In the genomic region with DNA sequence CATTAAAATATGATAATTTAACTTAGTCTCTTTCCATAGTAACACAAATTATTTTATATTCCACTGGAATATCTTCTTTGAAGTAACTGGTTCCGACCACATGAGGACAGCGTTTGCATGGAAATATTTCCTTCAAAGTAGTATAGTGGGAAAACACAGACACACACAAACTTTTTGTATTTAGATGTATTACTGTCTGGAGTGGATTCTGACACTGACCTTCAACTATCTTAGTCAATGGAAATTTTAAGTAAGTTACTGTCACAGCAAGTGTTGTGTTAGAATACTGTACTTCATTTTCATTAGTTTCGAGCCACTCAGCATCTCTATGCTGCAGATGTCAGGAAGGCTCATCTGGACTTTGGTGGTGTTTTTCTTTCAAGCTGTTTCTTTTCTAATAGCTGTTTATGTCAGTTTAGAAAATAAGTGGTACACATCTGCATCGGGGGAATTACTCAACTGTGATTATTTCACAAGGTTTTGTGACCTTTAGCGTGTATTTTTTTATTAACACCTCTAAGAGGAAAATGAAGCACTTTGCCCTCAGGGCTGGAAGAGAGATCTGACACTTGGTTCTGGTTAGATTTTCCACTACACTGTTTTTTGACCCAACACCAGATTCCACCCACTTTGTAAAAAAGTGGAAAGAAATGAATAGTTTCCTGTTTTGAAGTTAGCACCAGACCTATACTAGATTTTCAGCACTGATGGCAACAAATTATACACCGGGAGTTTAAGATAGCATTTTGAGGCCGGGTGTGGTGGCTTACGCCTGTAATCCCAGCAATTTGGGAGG, we compare ENCODE assay signal across 10 cellular contexts. TPM values are rescaled to one million over a fixed set of nuclear protein-coding genes. Genes with fewer than 3 reads are reported as not detected.
A peak's percentile ranks its signal among the peaks of the same experiment; 100 is the strongest.
DNase-seq lines count a peak whose midpoint lies in the region; FAIRE-seq and TF ChIP-seq lines count a peak whose summit lies in the region.
"Had no signal": no experiment of that assay in that cellular context is flagged by ENCODE, and none has a peak within 500 bp of the region (broad histone marks: within the 10 kb centered on the region; RNA-seq: fewer than 3 reads in every experiment).

No MANE protein-coding gene starts in this region.

- peak; percentile 53 for TF ChIP-seq CTCF in OCI-LY7 (conservative IDR thresholded peaks at IDR 0.05; ENCODE audit: low read length)
- peak; percentile 55 for TF ChIP-seq CTCF in smooth muscle cell (IDR thresholded peaks at IDR 0.05; ENCODE audit: borderline replicate concordance, insufficient read depth, poor library complexity, severe bottlenecking)

- CTCF ChIA-PET in OCI-LY7 (lab: Charles Lee; ENCODE audit: unreplicated experiment) = no interaction called here

- DNase-seq in NCI-H1417 (lab: John Stamatoyannopoulos, UW) (peak in 2 of 3 experiments; percentile 15 to 50), NCI-H1417 treated with DMSO at 0.1 percent for 48 hours (lab: John Stamatoyannopoulos, UW) (no peak), OCI-LY7 (ENCODE audit: low spot score) (no peak), fibroblast of gingiva (ENCODE audit: low read depth) (peak; percentile 21), smooth muscle cell (lab: John Stamatoyannopoulos, UW; ENCODE audit: unreplicated experiment) (no peak), RPMI8226 (no peak), GM12891 (ENCODE audit: insufficient read length, low spot score) (no peak), LoVo (ENCODE audit: low spot score) (no peak)
- DNase-seq: activated naive CD8-positive, alpha-beta T cell treated with anti-CD3 and anti-CD28 coated beads, Interleukin-2, amount 10 ng/mL, durations not matched to agents 7 days and 5 days had no signal

- H3K4me1 ChIP-seq in OCI-LY7 (ENCODE audit: insufficient read depth, low read length, poor library complexity, severe bottlenecking) (no peaks in the 10 kb centered on the region), smooth muscle cell (ENCODE audit: low read depth) (no peaks in the 10 kb centered on the region)

- no peak overlapping the region for H3K4me3 ChIP-seq in OCI-LY7 (ENCODE audit: low read depth, low read length, poor library complexity, severe bottlenecking)
- H3K4me3 ChIP-seq in smooth muscle cell = no peak overlapping the region
- H3K4me3 ChIP-seq: BLaER1 treated with 17β-estradiol and CSF1 and Interleukin-3, amounts not matched to agents 10 nM and 100 nM had no signal

- H3K9me2 ChIP-seq in OCI-LY7 (ENCODE audit: insufficient read depth, low read length) = no peaks in the 10 kb centered on the region

- no peak for FAIRE-seq in GM12891 (lab: Jason Lieb, UNC)

- H3K4me2 ChIP-seq in OCI-LY7 (ENCODE audit: low read length) (no peak overlapping the region), smooth muscle cell (no peak overlapping the region)

- H3F3A ChIP-seq in smooth muscle cell (ENCODE audit: low read depth) = no peaks in the 10 kb centered on the region

- TF ChIP-seq POLR2A in GM12891 (IDR thresholded peaks at IDR 0.05; ENCODE audit: low read depth, low read length) = no peak

- H4K20me1 ChIP-seq in OCI-LY7 (ENCODE audit: insufficient read depth, low read length) (no peaks in the 10 kb centered on the region), smooth muscle cell (ENCODE audit: low read depth) (no peaks in the 10 kb centered on the region)
- H4K20me1 ChIP-seq: BLaER1 treated with 17β-estradiol and CSF1 and Interleukin-3, amounts not matched to agents 10 nM and 100 nM had no signal

- no peak overlapping the region for H2AFZ ChIP-seq in OCI-LY7 (ENCODE audit: low read length)
- H2AFZ ChIP-seq in smooth muscle cell (ENCODE audit: low read depth) = no peak overlapping the region

- no peak overlapping the region for H3K27ac ChIP-seq in OCI-LY7 (ENCODE audit: low read depth, low read length, poor library complexity, severe bottlenecking)
- H3K27ac ChIP-seq in smooth muscle cell (ENCODE audit: low read depth) = no peak overlapping the region

- H3K36me3 ChIP-seq in OCI-LY7 (ENCODE audit: insufficient read depth, low read length) (no peaks in the 10 kb centered on the region), smooth muscle cell (ENCODE audit: low read depth) (no peaks in the 10 kb centered on the region)
- H3K36me3 ChIP-seq: BLaER1 treated with 17β-estradiol and CSF1 and Interleukin-3, amounts not matched to agents 10 nM and 100 nM had no signal

- no TSS peak for BruUV-seq in OCI-LY7 (replicated peaks; lab: Mats Ljungman, UMichigan)

- H3K9ac ChIP-seq in smooth muscle cell (ENCODE audit: low read depth) = no peak overlapping the region

- peaks cover 4% of the 10 kb centered on the region for H3K27me3 ChIP-seq in smooth muscle cell (ENCODE audit: low read depth)
- H3K27me3 ChIP-seq: BLaER1 treated with 17β-estradiol and CSF1 and Interleukin-3, amounts not matched to agents 10 nM and 100 nM had no signal

- 78% methylated on average over 8 of the region's 8 CpGs for WGBS in smooth muscle cell (ENCODE audit: low lambda C conversion rate)

- intact Hi-C loops in OCI-LY7 (cut with micrococcal nuclease; ENCODE audit: unreplicated experiment) = no loop called here

- H3K9me3 ChIP-seq in OCI-LY7 (ENCODE audit: low read length) = no peaks in the 10 kb centered on the region
- no peaks in the 10 kb centered on the region for H3K9me3 ChIP-seq in smooth muscle cell (replicated peaks; ENCODE audit: low read depth)
- H3K9me3 ChIP-seq: BLaER1 treated with 17β-estradiol and CSF1 and Interleukin-3, amounts not matched to agents 10 nM and 100 nM had no signal

- POLR2A ChIA-PET in OCI-LY7 (lab: Charles Lee) = interaction anchor here (0.6 kb wide), 1 partner anchor 405 kb away, joined by 3 read pairs; no protein-coding TSS in a partner anchor

- H3K79me2 ChIP-seq in OCI-LY7 (ENCODE audit: insufficient read depth, low read depth, low read length) = no peaks in the 10 kb centered on the region
- no peaks in the 10 kb centered on the region for H3K79me2 ChIP-seq in smooth muscle cell (ENCODE audit: low read depth)

TF ChIP-seq in GM12891, 5 proteins besides CTCF, POLR2A, EP300 and RAD21:
- no peak for TF ChIP-seq POLR2AphosphoS5 (IDR thresholded peaks at IDR 0.05; ENCODE audit: low read depth, low read length)
- TF ChIP-seq TAF1 (IDR thresholded peaks at IDR 0.05; ENCODE audit: low read depth, low read length) = no peak
- TF ChIP-seq SPI1 (IDR thresholded peaks at IDR 0.05; ENCODE audit: low read depth, low read length) = no peak
- TF ChIP-seq PAX5 (IDR thresholded peaks at IDR 0.05; ENCODE audit: insufficient read depth, low read length, severe bottlenecking) = no peak
- no peak for TF ChIP-seq POU2F2 (IDR thresholded peaks at IDR 0.05; ENCODE audit: low read depth, low read length)
TF ChIP-seq in GM12891: peak in this region for 0.

RNA-seq across cellular contexts. Expression of gene THOC1, which starts 18.9 kb away (rescaled TPM):
- 66.9 and 74.6 TPM in 2 replicates for total RNA-seq in OCI-LY7 (2014; rRNA removed; shearing (Covaris generic))
- total RNA-seq in OCI-LY7 (2022) (70.4 and 77.1 TPM in 2 replicates), smooth muscle cell (42.8 and 48.7 TPM in 2 replicates)
- polyA plus RNA-seq in smooth muscle cell = 14.8 and 15.8 TPM in 2 replicates
- 21.4 TPM for polyA plus RNA-seq in GM12891 (2012; ENCODE audit: low read depth, missing spikeins)

Comparison
In these comparisons a context has a peak if more than half of its experiments do, and no peak if none do; other contexts are left out.
1. DNase-seq: peak in NCI-H1417 (2 of 3) and fibroblast of gingiva (single experiment); none in NCI-H1417 treated with DMSO at 0.1 percent for 48 hours (single experiment), OCI-LY7 (single experiment), smooth muscle cell (single experiment), RPMI8226 (single experiment), GM12891 (single experiment) and LoVo (single experiment).